Comparison of ENCODE assay signal across 14 cellular contexts in the genomic region with DNA sequence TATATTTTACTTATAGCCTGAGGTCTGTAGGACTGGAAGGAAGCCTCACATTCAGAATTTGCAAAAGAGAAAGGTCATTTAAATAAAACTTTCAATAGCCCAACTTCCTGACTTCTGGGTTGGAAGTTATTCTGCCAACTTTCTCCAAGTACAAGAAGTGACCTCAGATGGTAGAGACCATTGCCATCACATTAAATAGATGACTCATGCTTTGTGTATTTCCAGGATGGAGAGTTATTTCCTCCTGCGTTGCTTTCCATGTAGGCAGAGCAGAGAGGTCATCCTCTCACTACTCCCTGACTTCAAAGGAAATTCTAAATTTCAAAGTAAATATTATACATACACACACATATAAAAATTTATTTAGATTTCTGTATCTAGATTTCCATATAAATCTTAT.
A peak's percentile ranks its signal among the peaks of the same experiment; 100 is the strongest.
DNase-seq lines count a peak whose midpoint lies in the region; ATAC-seq and TF ChIP-seq lines count a peak whose summit lies in the region.
"Had no signal": no experiment of that assay in that cellular context is flagged by ENCODE, and none has a peak within 500 bp of the region (broad histone marks: within the 10 kb centered on the region; RNA-seq: fewer than 3 reads in every experiment).

No MANE protein-coding gene starts in this region.

- H3K27ac ChIP-seq in breast epithelium (no peak overlapping the region), subcutaneous abdominal adipose tissue (ENCODE audit: low read depth, low read length) (peak overlapping the region; percentile 2)
- H3K27ac ChIP-seq: thyroid gland had no signal

- no peak for TF ChIP-seq POLR2A in breast epithelium (IDR thresholded peaks at IDR 0.05)

- DNase-seq in MCF 10A (ENCODE audit: unreplicated experiment) (peak; percentile 47), breast epithelium (ENCODE audit: low spot score in 2 of 2) (no peak), astrocyte of the hippocampus (ENCODE audit: low read depth, low spot score) (peak; percentile 14), left ventricle myocardium superior (no peak), T-cell (no peak), midbrain (lab: John Stamatoyannopoulos, UW) (no peak)
- DNase-seq: 8988T; activated CD4-positive, alpha-beta T cell treated with anti-CD3 and anti-CD28 coated beads for 48 hours; anterior cingulate cortex; T-helper 1 cell; thyroid gland had no signal

- intact Hi-C loops in MCF 10A (cut with micrococcal nuclease) = no loop called here
- intact Hi-C loops in breast epithelium (cut with DNase I; ENCODE audit: low total_unique reads) = no loop called here
- intact Hi-C loops in left ventricle myocardium superior (cut with micrococcal nuclease) = no loop called here

- H3K36me3 Mint-ChIP-seq in MCF 10A (ENCODE audit: insufficient read depth, unreplicated experiment) (no peaks in the 10 kb centered on the region), T-cell (peaks cover 13% of the 10 kb centered on the region)

- H3K27me3 Mint-ChIP-seq in MCF 10A (ENCODE audit: insufficient read depth, unreplicated experiment) (no peaks in the 10 kb centered on the region), T-cell (peaks cover 0 to 3% of the 10 kb centered on the region in 2 donors)

- POLR2A ChIA-PET in MCF 10A (lab: Yijun Ruan, JAX) (no interaction called here), T-cell (lab: Charles Lee) (no interaction called here)

- H3K36me3 ChIP-seq in breast epithelium (no peaks in the 10 kb centered on the region), subcutaneous abdominal adipose tissue (ENCODE audit: control insufficient read depth in 5 of 5, insufficient read depth in 5 of 5, low read length in 5 of 5) (no peaks in the 10 kb centered on the region)
- H3K36me3 ChIP-seq: thyroid gland had no signal

- CTCF ChIA-PET in MCF 10A (lab: Yijun Ruan, JAX) = no interaction called here
- CTCF ChIA-PET in T-cell (lab: Charles Lee) = no interaction called here

- H3K9me3 Mint-ChIP-seq in MCF 10A (ENCODE audit: unreplicated experiment) = no peaks in the 10 kb centered on the region
- peaks cover 3 to 22% (median 8%) of the 10 kb centered on the region in 3 donors for H3K9me3 Mint-ChIP-seq in T-cell

- H3K4me3 ChIP-seq in breast epithelium = no peak overlapping the region
- no peak overlapping the region for H3K4me3 ChIP-seq in subcutaneous abdominal adipose tissue (ENCODE audit: low read depth in 1 of 5, low read length in 5 of 5)
- H3K4me3 ChIP-seq: thyroid gland had no signal

- H3K9ac ChIP-seq in subcutaneous abdominal adipose tissue (ENCODE audit: low read length in 5 of 5) = no peak overlapping the region

- ATAC-seq in left ventricle myocardium superior (peak; percentile 64), T-cell (replicated peaks in 1 of 4) (no peak), GM19455 (IDR thresholded peaks at IDR 0.05; ENCODE audit: unreplicated experiment) (no peak)
- ATAC-seq: natural killer cell treated with Interleukin-12 subunit alpha and Interleukin-12 subunit beta and Interleukin-15 and Interleukin-18, amount 100 ng/mL, for 72 hours had no signal

- TF ChIP-seq CTCF in MCF 10A (IDR thresholded peaks at IDR 0.05; ENCODE audit: unreplicated experiment) (no peak), breast epithelium (IDR thresholded peaks at IDR 0.05) (no peak)

- BruUV-seq in MCF 10A (replicated peaks; lab: Mats Ljungman, UMichigan) = no TSS peak

- H3K4me1 Mint-ChIP-seq in MCF 10A (ENCODE audit: insufficient read depth, unreplicated experiment) (peaks cover 8% of the 10 kb centered on the region), T-cell (no peaks in the 10 kb centered on the region)

- H3K4me3 Mint-ChIP-seq in MCF 10A (ENCODE audit: unreplicated experiment) (no peak overlapping the region), T-cell (no peak overlapping the region)
- H3K4me3 Mint-ChIP-seq: natural killer cell treated with Interleukin-12 subunit alpha and Interleukin-12 subunit beta and Interleukin-15 and Interleukin-18, amount 100 ng/mL, for 72 hours had no signal

- H3K9me3 ChIP-seq in breast epithelium (peaks cover 0 to 7% of the 10 kb centered on the region in 2 donors), subcutaneous abdominal adipose tissue (ENCODE audit: control insufficient read depth in 5 of 5, low read length in 5 of 5) (peaks cover 0 to 2% (median 0%) of the 10 kb centered on the region in 5 donors)
- H3K9me3 ChIP-seq: thyroid gland had no signal

- no peaks in the 10 kb centered on the region for H3K4me1 ChIP-seq in breast epithelium
- H3K4me1 ChIP-seq in subcutaneous abdominal adipose tissue (ENCODE audit: control insufficient read depth in 5 of 5, insufficient read depth in 5 of 5, low read length in 5 of 5) = peaks cover 0 to 7% (median 0%) of the 10 kb centered on the region in 5 donors

- H3K27ac Mint-ChIP-seq in MCF 10A (ENCODE audit: low read depth, unreplicated experiment) = no peak overlapping the region
- H3K27ac Mint-ChIP-seq in T-cell = no peak overlapping the region
- H3K27ac Mint-ChIP-seq: natural killer cell treated with Interleukin-12 subunit alpha and Interleukin-12 subunit beta and Interleukin-15 and Interleukin-18, amount 100 ng/mL, for 72 hours had no signal

- H3K27me3 ChIP-seq in breast epithelium = no peaks in the 10 kb centered on the region
- no peaks in the 10 kb centered on the region for H3K27me3 ChIP-seq in subcutaneous abdominal adipose tissue (ENCODE audit: control insufficient read depth in 5 of 5, insufficient read depth in 4 of 5, low read length in 5 of 5)
- H3K27me3 ChIP-seq: thyroid gland had no signal

Comparison
In these comparisons a context has a peak if more than half of its experiments do, and no peak if none do; other contexts are left out.
1. DNase-seq: peak in MCF 10A (single experiment) and astrocyte of the hippocampus (single experiment); none in breast epithelium (0 of 2), left ventricle myocardium superior (single experiment), T-cell (0 of 34) and midbrain (single experiment).